In the genomic region with DNA sequence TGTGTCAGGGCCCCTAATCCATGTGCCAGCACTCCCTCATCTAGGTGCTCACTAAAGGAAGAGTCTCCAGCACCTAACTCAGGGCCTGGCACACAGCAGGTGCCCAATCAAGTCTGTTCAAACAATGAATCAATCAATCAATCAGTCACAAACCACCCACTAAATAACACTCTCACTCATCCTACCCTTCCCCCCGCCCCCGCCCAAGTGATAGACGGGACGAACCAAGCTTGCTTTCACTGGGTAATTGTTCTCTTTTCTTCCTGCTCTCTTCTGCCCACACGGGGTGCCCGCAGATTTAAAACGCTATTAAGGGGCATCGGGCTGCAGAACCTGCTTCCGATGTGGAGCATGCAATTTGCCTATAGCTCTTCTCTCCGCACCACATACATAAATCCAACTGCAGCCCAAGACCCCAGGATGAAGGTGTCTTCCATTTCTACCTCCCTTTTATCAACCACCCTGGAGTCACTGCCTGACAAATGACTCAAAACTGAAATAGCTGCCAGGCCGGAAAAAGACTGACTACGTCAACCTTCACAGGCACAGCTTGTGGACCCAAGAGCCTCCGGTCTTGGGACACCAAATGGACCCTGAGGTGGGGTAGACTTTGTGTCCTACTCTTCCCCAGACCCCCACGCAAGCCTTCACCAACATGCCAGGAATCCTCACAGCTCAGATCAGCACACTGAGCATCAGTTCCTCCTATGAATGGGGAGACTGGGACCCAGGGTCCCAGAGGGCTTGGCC, we compare ENCODE assay signal across 1 cellular context.
TF ChIP-seq lines count a peak whose summit lies in the region.

No MANE protein-coding gene starts in this region.

TF ChIP-seq in GM23338, 12 proteins besides CTCF, POLR2A, EP300 and RAD21 (continued from another document):
- TF ChIP-seq ZNF462 (CRISPR knock-in tag; IDR thresholded peaks at IDR 0.05): no peak
- no peak for TF ChIP-seq STAT1 (IDR thresholded peaks at IDR 0.05; ENCODE audit: unreplicated experiment)
TF ChIP-seq in GM23338: peak in this region for 0.
